Comparison of ENCODE assay signal across 12 cellular contexts in genomic region chr2:150476213-150476740, GRCh38. TPM values are rescaled to one million over a fixed set of nuclear protein-coding genes. Genes with fewer than 3 reads are reported as not detected.
DNase-seq lines count a peak whose midpoint lies in the region; ATAC-seq, FAIRE-seq and TF ChIP-seq lines count a peak whose summit lies in the region.
"Had no signal": no experiment of that assay in that cellular context is flagged by ENCODE, and none has a peak within 500 bp of the region (broad histone marks: within the 10 kb centered on the region; RNA-seq: fewer than 3 reads in every experiment).

No MANE protein-coding gene starts in this region.

- H3K79me2 ChIP-seq in PC-9 (ENCODE audit: low read depth): peaks cover 98% of the 10 kb centered on the region
- peaks cover 100% of the 10 kb centered on the region for H3K79me2 ChIP-seq in endothelial cell of umbilical vein (ENCODE audit: control insufficient read depth, insufficient read depth, low read length)

- no peak for TF ChIP-seq CTCF in PC-9 (conservative IDR thresholded peaks at IDR 0.05)
- TF ChIP-seq CTCF in endothelial cell of umbilical vein (IDR thresholded peaks at IDR 0.05; ENCODE audit: extremely low read depth in 1 of 2, insufficient read depth in 1 of 2, low read depth in 1 of 2, low read length in 2 of 2): no peak
- TF ChIP-seq CTCF in transverse colon (IDR thresholded peaks at IDR 0.05): no peak

- dilution Hi-C loops in endothelial cell of umbilical vein (cut with MboI; ENCODE audit: extremely low pct_ligation_motif_present, low sequenced_read_pairs): loop anchor here (25.0 kb wide), 1 partner anchor 339 kb away; no protein-coding TSS in a partner anchor

- in situ Hi-C loops in transverse colon (cut with MboI; ENCODE audit: low pct_ligation_motif_present in 1 of 4, low pct_unique_long_range_greater_than_20kb in 1 of 4, low sequenced_read_pairs in 3 of 4): loop anchor here in 3 of 4 donors (25.0 kb wide), 3 partner anchors 289 to 889 kb away; partner anchors contain the start of gene MMADHC (in 1 of the 3)

- no peak overlapping the region for H2AFZ ChIP-seq in PC-9
- H2AFZ ChIP-seq in endothelial cell of umbilical vein (ENCODE audit: low read depth, low read length): no peak overlapping the region

- FAIRE-seq in endothelial cell of umbilical vein (lab: Jason Lieb, UNC): no peak

- CTCF ChIA-PET in PC-9 (lab: Charles Lee) (no interaction called here), endothelial cell of umbilical vein (lab: Charles Lee) (interaction anchor here (0.8 to 2.1 kb wide), 13 partner anchors 8 to 884 kb away, joined by 3 to 13 read pairs (median 5); no protein-coding TSS in a partner anchor)

- H3K9me3 ChIP-seq in PC-9 (ENCODE audit: insufficient read depth, low read depth): no peaks in the 10 kb centered on the region
- no peaks in the 10 kb centered on the region for H3K9me3 ChIP-seq in endothelial cell of umbilical vein (replicated peaks; ENCODE audit: control insufficient read depth, insufficient read depth, low read length)
- H3K9me3 ChIP-seq in mucosa of stomach (ENCODE audit: control insufficient read depth, low read length): no peaks in the 10 kb centered on the region
- no peaks in the 10 kb centered on the region for H3K9me3 ChIP-seq in transverse colon

- TF ChIP-seq POLR2A in endothelial cell of umbilical vein (IDR thresholded peaks at IDR 0.05; ENCODE audit: low read depth, low read length): no peak
- no peak for TF ChIP-seq POLR2A in transverse colon (IDR thresholded peaks at IDR 0.05)

- H3K9ac ChIP-seq in endothelial cell of umbilical vein (replicated peaks; ENCODE audit: extremely low read depth, insufficient read depth, low read length): peak overlapping the region; percentile 66
- H3K9ac ChIP-seq in mucosa of stomach (ENCODE audit: low read length): peak overlapping the region; percentile 64

- intact Hi-C loops in PC-9 (cut with micrococcal nuclease; ENCODE audit: unreplicated experiment) (no loop called here), endothelial cell of umbilical vein (cut with micrococcal nuclease) (no loop called here), transverse colon (cut with DNase I; ENCODE audit: low total_unique reads) (no loop called here)

- H4K20me1 ChIP-seq in PC-9 (ENCODE audit: insufficient read depth) (peaks cover 24% of the 10 kb centered on the region; the same call in 1 of the 2 replicates), endothelial cell of umbilical vein (replicated peaks; ENCODE audit: control insufficient read depth, extremely low read depth, insufficient read depth, low read length) (peaks cover 24% of the 10 kb centered on the region)

- no peak for ATAC-seq in GM18907 (IDR thresholded peaks at IDR 0.05; ENCODE audit: unreplicated experiment)

- no peak for TF ChIP-seq EP300 in transverse colon (IDR thresholded peaks at IDR 0.05; ENCODE audit: low read depth)

- H3K4me3 ChIP-seq in PC-9: no peak overlapping the region
- peak overlapping the region in 1 of 3 experiments; percentile 8 for H3K4me3 ChIP-seq in endothelial cell of umbilical vein (replicated peaks in 1 of 3; ENCODE audit: insufficient read depth in 1 of 3, low read depth in 1 of 3, low read length in 3 of 3)
- no peak overlapping the region for H3K4me3 ChIP-seq in mucosa of stomach (ENCODE audit: low read length)
- peak overlapping the region in 2 of 4 donors; percentile 2 to 32 for H3K4me3 ChIP-seq in transverse colon

- H3K27me3 ChIP-seq in PC-9 (ENCODE audit: insufficient read depth, low read depth) (no peaks in the 10 kb centered on the region), endothelial cell of umbilical vein (ENCODE audit: control insufficient read depth in 2 of 2, insufficient read depth in 2 of 2, low read length in 2 of 2) (no peaks in the 10 kb centered on the region), mucosa of stomach (ENCODE audit: control insufficient read depth, insufficient read depth, low read length) (no peaks in the 10 kb centered on the region), transverse colon (no peaks in the 10 kb centered on the region)

- H3K36me3 ChIP-seq in PC-9 (ENCODE audit: low read depth) (peaks cover 70% of the 10 kb centered on the region), endothelial cell of umbilical vein (ENCODE audit: control insufficient read depth in 2 of 2, extremely low read depth in 1 of 2, insufficient read depth in 2 of 2, low read length in 2 of 2) (peaks cover 13 to 61% of the 10 kb centered on the region in 2 experiments), mucosa of stomach (ENCODE audit: control insufficient read depth, insufficient read depth, low read length) (no peaks in the 10 kb centered on the region), transverse colon (peaks cover 0 to 16% (median 3%) of the 10 kb centered on the region in 4 donors)

- peaks cover 98% of the 10 kb centered on the region for H3K4me1 ChIP-seq in PC-9 (replicated peaks; ENCODE audit: insufficient read depth)
- peaks cover 99% of the 10 kb centered on the region for H3K4me1 ChIP-seq in endothelial cell of umbilical vein (ENCODE audit: control insufficient read depth, extremely low read depth, insufficient read depth, low read length)
- H3K4me1 ChIP-seq in mucosa of stomach (ENCODE audit: control insufficient read depth, insufficient read depth, low read length): peaks cover 80% of the 10 kb centered on the region
- peaks cover 37 to 97% (median 82%) of the 10 kb centered on the region in 4 donors for H3K4me1 ChIP-seq in transverse colon

- BruUV-seq in PC-9 (replicated peaks; lab: Mats Ljungman, UMichigan) (no TSS peak), endothelial cell of umbilical vein (replicated peaks; lab: Mats Ljungman, UMichigan) (no TSS peak)

- POLR2A ChIA-PET in PC-9 (lab: Charles Lee; ENCODE audit: unreplicated experiment): interaction anchor here (0.5 to 0.6 kb wide), 2 partner anchors 9 to 335 kb away, joined by 3 read pairs; no protein-coding TSS in a partner anchor
- POLR2A ChIA-PET in endothelial cell of umbilical vein (lab: Charles Lee): interaction anchor here (1.1 to 4.2 kb wide), 4 partner anchors 9 to 51 kb away, joined by 5 to 15 read pairs (median 8); no protein-coding TSS in a partner anchor

- H3K27ac ChIP-seq in PC-9: peak overlapping the region; percentile 93; the same call in 1 of the 2 replicates
- peak overlapping the region; percentile 83 for H3K27ac ChIP-seq in endothelial cell of umbilical vein (ENCODE audit: insufficient read depth, low read depth, low read length)
- H3K27ac ChIP-seq in transverse colon: peak overlapping the region; percentile 87 to 93 (median 88)

- WGBS in transverse colon (ENCODE audit: low coverage in 1 of 2), 2 donors: 24 to 30% methylated on average over 3 to 5 of the region's 5 CpGs

- peaks cover 50% of the 10 kb centered on the region for H3F3A ChIP-seq in PC-9 (ENCODE audit: insufficient read depth, low read depth)

- peak overlapping the region; percentile 16; the same call in 1 of the 2 replicates for H3K4me2 ChIP-seq in PC-9
- peak overlapping the region; percentile 94 for H3K4me2 ChIP-seq in endothelial cell of umbilical vein (ENCODE audit: insufficient read depth, low read length)

- no peaks in the 10 kb centered on the region for H3K9me1 ChIP-seq in endothelial cell of umbilical vein (replicated peaks; ENCODE audit: control insufficient read depth, extremely low read depth, insufficient read depth, low read length)

- H3K9me2 ChIP-seq in PC-9 (ENCODE audit: insufficient read depth): no peaks in the 10 kb centered on the region

- no peak for DNase-seq in PC-9
- DNase-seq in endothelial cell of umbilical vein (ENCODE audit: low read depth, low spot score): peak; percentile 56
- DNase-seq in transverse colon: no peak
- DNase-seq in T-helper 2 cell: no peak
- DNase-seq in DMS79 treated with DMSO at 0.1 percent for 48 hours (lab: John Stamatoyannopoulos, UW): no peak
- DNase-seq: central memory CD4-positive, alpha-beta T cell; DMS153; NCI-H187 treated with DMSO at 0.1 percent for 48 hours; occipital lobe; T1000 had no signal

TF ChIP-seq in endothelial cell of umbilical vein, 7 proteins besides CTCF, POLR2A, EP300 and RAD21:
- no peak for TF ChIP-seq JUN (IDR thresholded peaks at IDR 0.05; ENCODE audit: borderline replicate concordance, insufficient read depth, insufficient read length, low read depth)

RNA-seq across cellular contexts. Expression of gene RND3, which starts 11.2 kb away (rescaled TPM):
- total RNA-seq in PC-9 (2021) (72.9 and 99.1 TPM in 2 replicates), endothelial cell of umbilical vein (132 and 158 TPM in 2 replicates), transverse colon (10 to 100 TPM; 16.5 to 54.6 (median 46.1) TPM)
- 53.3 and 57.1 TPM in 2 replicates for polyA plus RNA-seq in endothelial cell of umbilical vein
- 107 and 123 TPM in 2 replicates for polyA plus RNA-seq in endothelial cell of umbilical vein (2011; cell fraction: cytosol; rRNA removed)
- polyA plus RNA-seq in endothelial cell of umbilical vein (2011; cell fraction: nucleus; rRNA removed): 175 and 179 TPM in 2 replicates
- 190 and 258 TPM in 2 replicates for polyA plus RNA-seq in endothelial cell of umbilical vein (2012)
- polyA minus RNA-seq in endothelial cell of umbilical vein: 260 and 272 TPM in 2 replicates
- polyA minus RNA-seq in endothelial cell of umbilical vein (2011; cell fraction: cytosol; rRNA and poly(A)+ RNA removed): 15.0 TPM
- 211 and 223 TPM in 2 replicates for polyA minus RNA-seq in endothelial cell of umbilical vein (2011; cell fraction: nucleus; rRNA and poly(A)+ RNA removed)
